In genomic region chr11:93605638-93606037, GRCh38 we compare ENCODE assay signal across 32 cellular contexts.
"Had no signal": no experiment of that assay in that cellular context is flagged by ENCODE, and none has a peak within 500 bp of the region (broad histone marks: within the 10 kb centered on the region; RNA-seq: fewer than 3 reads in every experiment).

No MANE protein-coding gene starts in this region.

- H3K27ac ChIP-seq: adrenal gland, body of pancreas, KMS-11, Peyer's patch, SJSA1 had no signal

- H3K9me3 ChIP-seq: adrenal gland, body of pancreas, Peyer's patch, SJSA1, SK-N-SH had no signal

- H3K36me3 ChIP-seq: adrenal gland, Peyer's patch, SJSA1 had no signal

- H3K4me1 ChIP-seq: adrenal gland, Peyer's patch, SJSA1 had no signal

- FAIRE-seq: astrocyte, bronchial epithelial cell, TTC549 had no signal

- H3K4me2 ChIP-seq: KMS-11, SK-N-SH had no signal

- H3K27me3 ChIP-seq: adrenal gland, body of pancreas, Peyer's patch, SJSA1 had no signal

- H3K4me3 ChIP-seq: adrenal gland, body of pancreas, Peyer's patch, SJSA1 had no signal

- ATAC-seq: activated naive CD4-positive, alpha-beta T cell treated with anti-CD3 and anti-CD28 coated beads, Interleukin-2, amount 50 U/mL, for 72 hours; activated T-cell treated with anti-CD3 and anti-CD28 coated beads, Interleukin-2, amount 50 U/mL, for 4 hours; body of pancreas had no signal

- DNase-seq: activated B cell treated with CpG ODN at 0.5 μM for 24 hours; activated CD4-positive, alpha-beta memory T cell treated with anti-CD3 and anti-CD28 coated beads for 36 hours; activated CD4-positive, alpha-beta T cell treated with anti-CD3 and anti-CD28 coated beads for 4 hours; activated CD4-positive, alpha-beta T cell treated with anti-CD3 and anti-CD28 coated beads, Interleukin-2, amount 50 U/mL, for 1 hour; activated CD4-positive, CD25-positive, alpha-beta regulatory T cell treated with anti-CD3 and anti-CD28 coated beads, Interleukin-2, amount 50 U/mL, for 72 hours; activated CD8-positive, alpha-beta memory T cell treated with anti-CD3 and anti-CD28 coated beads, Interleukin-2, amount 50 U/mL, for 4 hours; activated gamma-delta T cell treated with Interleukin-2 at 50 U/mL for 16 hours; activated naive CD4-positive, alpha-beta T cell treated with anti-CD3 and anti-CD28 coated beads for 36 hours; activated T-cell treated with anti-CD3 and anti-CD28 coated beads for 4 hours; activated T-cell treated with anti-CD3 and anti-CD28 coated beads, Interleukin-2, amount 50 U/mL, for 4 hours; adrenal gland; body of pancreas; caudate nucleus; cerebellar nuclear complex; MM.1S; MV-4-11; NCI-H1092; NCI-H1436 treated with DMSO at 0.1 percent for 48 hours; NCI-H1694 treated with DMSO at 0.1 percent for 48 hours; NCI-H2029; NCI-H510A; NCI-H526 treated with DMSO at 0.1 percent for 48 hours; Peyer's patch; RPMI8226; SHP77 treated with DMSO at 0.1 percent for 48 hours; SK-N-SH had no signal

- H3K9ac ChIP-seq: KMS-11, SK-N-SH had no signal
